In genomic region chr18:36130039-36130831, GRCh38 we compare ENCODE assay signal across 8 cellular contexts. TPM values are rescaled to one million over a fixed set of nuclear protein-coding genes. Genes with fewer than 3 reads are reported as not detected.
DNase-seq lines count a peak whose midpoint lies in the region; ATAC-seq and TF ChIP-seq lines count a peak whose summit lies in the region.

No MANE protein-coding gene starts in this region.

- peak overlapping the region; percentile 93 for H3K27ac Mint-ChIP-seq in WTC11

- H3K36me3 Mint-ChIP-seq in WTC11, result peaks cover 15% of the 10 kb centered on the region

- POLR2A ChIA-PET in AG04450 (lab: Yijun Ruan, JAX), result interaction anchor here (0.5 to 0.9 kb wide), 2 partner anchors 23 to 113 kb away, joined by 3 to 6 read pairs; no protein-coding TSS in a partner anchor
- POLR2A ChIA-PET in WTC11 (lab: Charles Lee), result interaction anchor here (1.9 kb wide), 1 partner anchor 59 kb away, joined by 8 read pairs; no protein-coding TSS in a partner anchor

- H3K27me3 ChIP-seq in AG04450 (ENCODE audit: control insufficient read depth, insufficient read depth, low read length), result no peaks in the 10 kb centered on the region

- peak overlapping the region; percentile 100 for H3K27ac ChIP-seq in AG04450 (ENCODE audit: low read depth, low read length)

- peak overlapping the region; percentile 95 for H3K4me3 Mint-ChIP-seq in WTC11

- peak overlapping the region; percentile 97 for H3K4me3 ChIP-seq in AG04450 (ENCODE audit: low read depth, low read length)

- H3K9me3 Mint-ChIP-seq in WTC11, result no peaks in the 10 kb centered on the region

- peaks cover 36% of the 10 kb centered on the region for H3K4me1 Mint-ChIP-seq in WTC11

- CTCF ChIA-PET in AG04450 (lab: Charles Lee) (interaction anchor here (0.9 to 1.7 kb wide), 4 partner anchors 22 to 154 kb away, joined by 3 to 6 read pairs (median 3); no protein-coding TSS in a partner anchor), WTC11 (lab: Charles Lee) (interaction anchor here (2.4 kb wide), 2 partner anchors 113 to 374 kb away, joined by 6 to 8 read pairs; no protein-coding TSS in a partner anchor)

- intact Hi-C loops in Right ventricle myocardium superior (cut with DNase I), result no loop called here
- intact Hi-C loops in sciatic nerve (cut with DNase I), result no loop called here

- peaks cover 3% of the 10 kb centered on the region; the same call in 1 of the 2 replicates for H3K9me3 ChIP-seq in AG04450 (ENCODE audit: control insufficient read depth, insufficient read depth, low read length)

- no peaks in the 10 kb centered on the region for H3K27me3 Mint-ChIP-seq in WTC11 (ENCODE audit: low read depth)

- peak; percentile 17 for ATAC-seq in GM18868 (IDR thresholded peaks at IDR 0.05; ENCODE audit: unreplicated experiment)
- peak; percentile 15 for ATAC-seq in HG03095 (IDR thresholded peaks at IDR 0.05; ENCODE audit: unreplicated experiment)
- ATAC-seq in WTC11, result peak; percentile 31
- peak; percentile 7 for ATAC-seq in Right ventricle myocardium superior (ENCODE audit: poor library complexity)
- peak; percentile 29 for ATAC-seq in sciatic nerve

- no peak for DNase-seq in AG04450 (ENCODE audit: low read depth, low spot score)
- DNase-seq in WTC11 (ENCODE audit: low spot score), result no peak
- DNase-seq in Right ventricle myocardium superior, result no peak
- no peak for DNase-seq in sciatic nerve (ENCODE audit: low spot score)
- no peak for DNase-seq in NCI-H187 treated with DMSO at 0.1 percent for 48 hours (lab: John Stamatoyannopoulos, UW)
- no peak for DNase-seq in glomerular visceral epithelial cell (ENCODE audit: extremely low spot score)

- TF ChIP-seq CTCF in AG04450 (IDR thresholded peaks at IDR 0.05; ENCODE audit: low read depth, low read length) (no peak), WTC11 (IDR thresholded peaks at IDR 0.05) (no peak)

TF ChIP-seq in WTC11, 78 proteins besides CTCF, POLR2A, EP300 and RAD21:
- TF ChIP-seq CREM (CRISPR knock-in tag; IDR thresholded peaks at IDR 0.05) (no peak), E2F4 (CRISPR knock-in tag; IDR thresholded peaks at IDR 0.05; ENCODE audit: borderline replicate concordance, low read depth) (0 out of 2 replicates have a peak, but pooled peaks have one; percentile 12), FOXP1 (CRISPR knock-in tag; IDR thresholded peaks at IDR 0.05; ENCODE audit: borderline replicate concordance) (peak; percentile 48; the same call in 1 of the 2 replicates)
TF ChIP-seq in WTC11: peak in this region for 2.

RNA-seq across cellular contexts. Expression of gene ELP2, which starts 0.5 kb away (rescaled TPM):
- 116 and 122 TPM in 2 replicates for polyA plus RNA-seq in AG04450 (2011; rRNA removed)
- 136 and 145 TPM in 2 replicates for polyA minus RNA-seq in AG04450 (2011; rRNA and poly(A)+ RNA removed)
- total RNA-seq in WTC11 (2021) (136 to 144 TPM (median 141 TPM) in 3 replicates), Right ventricle myocardium superior (47.6 TPM), sciatic nerve (109 TPM)

RNA-seq across cellular contexts. Expression of gene SLC39A6, which starts 1.1 kb away (rescaled TPM):
- 108 and 123 TPM in 2 replicates for polyA plus RNA-seq in AG04450 (2011; rRNA removed)
- polyA minus RNA-seq in AG04450 (2011; rRNA and poly(A)+ RNA removed), result 99.7 and 119 TPM in 2 replicates
- total RNA-seq in WTC11 (2021), result 29.2 to 33.7 TPM (median 32.7 TPM) in 3 replicates
- 11.4 TPM for total RNA-seq in Right ventricle myocardium superior
- total RNA-seq in sciatic nerve, result 41.1 TPM

RNA-seq across cellular contexts. Expression of gene MOCOS, which starts 57.1 kb away (rescaled TPM):
- 4.2 and 5.1 TPM in 2 replicates for polyA plus RNA-seq in AG04450 (2011; rRNA removed)
- 9.3 and 9.9 TPM in 2 replicates for polyA minus RNA-seq in AG04450 (2011; rRNA and poly(A)+ RNA removed)
- total RNA-seq in WTC11 (2021), result 4.2 to 5.3 TPM (median 4.8 TPM) in 3 replicates
- 0.40 TPM for total RNA-seq in Right ventricle myocardium superior
- 6.4 TPM for total RNA-seq in sciatic nerve
